17 cellular contexts compared by ENCODE assay signal in genomic region chr12:68800294-68800693, GRCh38.
"Had no signal": no experiment of that assay in that cellular context is flagged by ENCODE, and none has a peak within 500 bp of the region (broad histone marks: within the 10 kb centered on the region; RNA-seq: fewer than 3 reads in every experiment).

No MANE protein-coding gene starts in this region.

- H3K27ac ChIP-seq: brain microvascular endothelial cell, sigmoid colon, thoracic aorta had no signal

- H3K4me3 ChIP-seq: sigmoid colon, thoracic aorta had no signal

- H3K27me3 Mint-ChIP-seq: stimulated activated naive CD8-positive, alpha-beta T cell treated with anti-CD3 and anti-CD28 coated beads, Interleukin-15, Interleukin-2, amounts not matched to agents 100 ng/mL and 50 ng/mL, for 24 hours; T-helper 17 cell had no signal

- H3K9me3 Mint-ChIP-seq: activated naive CD4-positive, alpha-beta T cell treated with anti-CD3 and anti-CD28 coated beads, Interleukin-2, amount 50 U/mL, for 72 hours; natural killer cell; stimulated activated naive CD8-positive, alpha-beta T cell treated with anti-CD3 and anti-CD28 coated beads, Interleukin-15, Interleukin-2, amounts not matched to agents 100 ng/mL and 50 ng/mL, for 24 hours had no signal

- ATAC-seq: activated naive CD4-positive, alpha-beta T cell treated with anti-CD3 and anti-CD28 coated beads, Interleukin-2, amount 50 U/mL, for 72 hours; left cardiac atrium; natural killer cell; T-helper 17 cell had no signal

- H3K36me3 ChIP-seq: brain microvascular endothelial cell, sigmoid colon, thoracic aorta had no signal

- H3K27me3 ChIP-seq: brain microvascular endothelial cell, sigmoid colon had no signal

- H3K4me1 ChIP-seq: sigmoid colon had no signal

- H3K4me1 Mint-ChIP-seq: natural killer cell, T-helper 17 cell had no signal

- H3K27ac Mint-ChIP-seq: natural killer cell; stimulated activated naive CD8-positive, alpha-beta T cell treated with anti-CD3 and anti-CD28 coated beads, Interleukin-15, Interleukin-2, amounts not matched to agents 100 ng/mL and 50 ng/mL, for 24 hours; T-helper 17 cell had no signal

- H3K9me3 ChIP-seq: sigmoid colon, thoracic aorta had no signal

- H3K4me3 Mint-ChIP-seq: natural killer cell; stimulated activated naive CD8-positive, alpha-beta T cell treated with anti-CD3 and anti-CD28 coated beads, Interleukin-15, Interleukin-2, amounts not matched to agents 100 ng/mL and 50 ng/mL, for 24 hours; T-helper 17 cell had no signal

- H3K36me3 Mint-ChIP-seq: activated naive CD4-positive, alpha-beta T cell treated with anti-CD3 and anti-CD28 coated beads, Interleukin-2, amount 50 U/mL, for 72 hours; natural killer cell had no signal

- DNase-seq: activated CD4-positive, alpha-beta T cell treated with anti-CD3 and anti-CD28 coated beads, Interleukin-2, amount 50 U/mL, for 1 hour; activated CD4-positive, CD25-positive, alpha-beta regulatory T cell; amniotic stem cell; brain microvascular endothelial cell; foreskin melanocyte; head of caudate nucleus; left cardiac atrium; mammary epithelial cell; natural killer cell; occipital lobe; sigmoid colon; stimulated activated CD4-positive, alpha-beta T cell treated with anti-CD3 and anti-CD28 coated beads, Interleukin-2, amount 100 ng/mL, for 48 hours; stimulated activated CD8-positive, alpha-beta memory T cell treated with anti-CD3 and anti-CD28 coated beads, Interleukin-4, amount 100 ng/mL, for 48 hours; T-helper 17 cell had no signal
